In genomic region chr1:109535971-109536491, GRCh38 we compare ENCODE assay signal across 1 cellular context.
TF ChIP-seq lines count a peak whose summit lies in the region.

No MANE protein-coding gene starts in this region.

TF ChIP-seq in K562, 482 proteins besides CTCF, POLR2A, EP300 and RAD21:
- TF ChIP-seq ZKSCAN3 (CRISPR knock-in tag; IDR thresholded peaks at IDR 0.05) (no peak), IRF2 (CRISPR knock-in tag; IDR thresholded peaks at IDR 0.05) (no peak), DIDO1 (tag; IDR thresholded peaks at IDR 0.05; ENCODE audit: low read depth) (no peak), NCOA2 (IDR thresholded peaks at IDR 0.05; ENCODE audit: partially characterized antibody in 2 of 2) (no peak), FOXJ2 (tag; IDR thresholded peaks at IDR 0.05) (0 out of 2 replicates have a peak, but pooled peaks have one; percentile 16)
